ENCODE assay signal across 10 cellular contexts in the genomic region with DNA sequence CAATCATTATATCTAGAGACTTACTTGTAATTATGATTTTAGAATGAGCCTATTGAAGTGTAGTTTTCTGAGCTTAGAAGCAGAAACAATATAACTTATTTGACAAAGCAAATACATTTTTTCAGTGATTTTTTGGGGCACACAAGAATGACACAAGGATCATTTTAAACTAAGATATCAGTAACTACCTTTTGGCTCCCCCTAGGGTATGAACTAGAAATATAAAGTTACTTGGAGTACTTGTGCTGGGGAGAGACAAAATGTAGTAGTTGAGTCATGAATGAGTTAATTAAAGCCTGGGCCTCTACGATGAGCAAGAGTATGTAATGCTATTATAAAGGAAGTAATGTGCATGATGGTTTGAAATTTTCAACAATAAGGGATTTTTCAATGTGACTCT.
DNase-seq lines count a peak whose midpoint lies in the region; ATAC-seq, FAIRE-seq and TF ChIP-seq lines count a peak whose summit lies in the region.
"Had no signal": no experiment of that assay in that cellular context is flagged by ENCODE, and none has a peak within 500 bp of the region (broad histone marks: within the 10 kb centered on the region; RNA-seq: fewer than 3 reads in every experiment).

No MANE protein-coding gene starts in this region.

- TF ChIP-seq CTCF in D721Med (IDR thresholded peaks at IDR 0.05; ENCODE audit: insufficient read depth, missing control alignments) (peak; percentile 41), hepatocyte (IDR thresholded peaks at IDR 0.05; ENCODE audit: poor library complexity) (peak; percentile 47), foreskin fibroblast (IDR thresholded peaks at IDR 0.05; ENCODE audit: low read depth, low read length) (no peak)

- H3K4me2 ChIP-seq in hepatocyte, result no peak overlapping the region

- H3K9me3 ChIP-seq in hepatocyte (ENCODE audit: low read depth), result no peaks in the 10 kb centered on the region

- H3K36me3 ChIP-seq in hepatocyte (replicated peaks; ENCODE audit: insufficient read depth, low read depth), result no peaks in the 10 kb centered on the region

- FAIRE-seq in D721Med (lab: Jason Lieb, UNC) (peak; percentile 11), RCC 7860 (lab: Jason Lieb, UNC) (peak; percentile 66)

- no peaks in the 10 kb centered on the region for H4K20me1 ChIP-seq in hepatocyte (ENCODE audit: insufficient read depth, poor library complexity, severe bottlenecking)

- DNase-seq in D721Med (ENCODE audit: insufficient read length, low spot score) (no peak), RCC 7860 (ENCODE audit: low spot score) (peak; percentile 34), hepatocyte (ENCODE audit: low spot score) (peak; percentile 19), UCSD-AML1 (lab: John Stamatoyannopoulos, UW; ENCODE audit: unreplicated experiment) (no peak), foreskin fibroblast (no peak), D341Med (ENCODE audit: low spot score) (no peak)
- DNase-seq in activated CD4-positive, alpha-beta T cell treated with anti-CD3 and anti-CD28 coated beads, Interleukin-2, amount 50 U/mL, for 4 hours, result no peak
- DNase-seq: aorta had no signal

- no peak overlapping the region for H3K4me3 ChIP-seq in hepatocyte
- H3K4me3 ChIP-seq in foreskin fibroblast (ENCODE audit: low read depth in 1 of 2, low read length in 2 of 2), result no peak overlapping the region

- no peak overlapping the region for H2AFZ ChIP-seq in hepatocyte

- H3K9me2 ChIP-seq in hepatocyte (replicated peaks; ENCODE audit: insufficient read depth), result no peaks in the 10 kb centered on the region

- 21% methylated on average over 1 of the region's 1 CpG for WGBS in hepatocyte (ENCODE audit: low lambda C conversion rate, missing lambda C conversion rate)

- peaks cover 4% of the 10 kb centered on the region for H3K4me1 ChIP-seq in hepatocyte (ENCODE audit: insufficient read depth)

- no peak overlapping the region for H3K27ac ChIP-seq in hepatocyte

- no peaks in the 10 kb centered on the region for H3K79me2 ChIP-seq in hepatocyte

- peak; percentile 42 for ATAC-seq in HG02678 (IDR thresholded peaks at IDR 0.05; ENCODE audit: unreplicated experiment)
- ATAC-seq: sciatic nerve had no signal

- H3K27me3 ChIP-seq in hepatocyte, result no peaks in the 10 kb centered on the region

Comparison
In these comparisons a context has a peak if more than half of its experiments do, and no peak if none do; other contexts are left out.
1. DNase-seq: peak in RCC 7860 (single experiment) and hepatocyte (single experiment); none in D721Med (single experiment), UCSD-AML1 (single experiment), activated CD4-positive, alpha-beta T cell treated with anti-CD3 and anti-CD28 coated beads, Interleukin-2, amount 50 U/mL, for 4 hours (0 of 2), foreskin fibroblast (0 of 2) and D341Med (single experiment).